Comparison of ENCODE assay signal across 1 cellular context in the genomic region with DNA sequence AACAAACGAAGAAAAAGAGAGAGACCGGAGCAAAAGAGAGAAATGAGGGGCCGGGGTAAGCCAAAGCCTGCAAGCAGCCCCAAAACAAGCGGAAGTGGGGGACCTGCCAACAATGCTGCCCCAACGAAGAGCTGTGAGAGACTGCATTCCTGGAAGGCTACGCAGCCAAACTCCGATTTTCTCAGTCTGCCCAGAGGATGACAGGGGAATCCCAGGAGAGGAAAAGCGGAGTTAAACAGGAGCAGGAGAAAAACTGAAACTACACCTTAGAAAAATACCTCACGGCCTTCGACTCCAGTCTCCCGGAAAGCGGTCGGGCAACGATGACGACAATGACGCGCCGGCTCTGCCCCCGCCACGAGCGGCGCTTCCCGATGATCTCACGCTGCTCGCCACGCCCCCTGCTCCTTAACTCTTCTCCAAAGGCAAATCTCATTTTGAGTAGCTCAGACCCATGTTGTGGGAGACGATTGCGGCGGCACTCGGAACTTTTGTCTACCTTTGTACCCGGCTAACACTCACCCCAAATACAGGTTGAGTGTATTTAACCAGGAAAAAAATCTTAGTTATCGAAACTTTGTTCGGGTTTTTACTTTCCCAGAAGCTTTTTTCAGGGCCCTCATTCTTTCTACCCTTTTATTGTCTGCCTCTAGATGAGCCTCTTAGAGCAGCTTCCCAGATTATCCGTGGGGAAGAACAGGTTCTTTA.
A peak's percentile ranks its signal among the peaks of the same experiment; 100 is the strongest.
TF ChIP-seq lines count a peak whose summit lies in the region.

A gene with protein sequence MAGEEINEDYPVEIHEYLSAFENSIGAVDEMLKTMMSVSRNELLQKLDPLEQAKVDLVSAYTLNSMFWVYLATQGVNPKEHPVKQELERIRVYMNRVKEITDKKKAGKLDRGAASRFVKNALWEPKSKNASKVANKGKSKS (minus strand): TSS at position 325 of the 708 bp plus-strand sequence. CDS start 15,694 bp downstream, outside the sequence.

TF ChIP-seq in H1, 55 proteins besides CTCF, POLR2A, EP300 and RAD21 (continued from another document):
- TF ChIP-seq BRCA1 (IDR thresholded peaks at IDR 0.05; ENCODE audit: low read depth, low read length) (peak; percentile 62; the same call in 1 of the 2 replicates), FOSL1 (IDR thresholded peaks at IDR 0.05; ENCODE audit: insufficient read depth, low read depth, low read length) (no peak), RXRA (IDR thresholded peaks at IDR 0.05; ENCODE audit: insufficient read depth, low read depth, low read length) (no peak), CHD2 (IDR thresholded peaks at IDR 0.05; ENCODE audit: low read length) (0 out of 2 replicates have a peak, but pooled peaks have one; percentile 23), EGR1 (IDR thresholded peaks at IDR 0.05; ENCODE audit: borderline replicate concordance, low read depth, low read length) (peak; percentile 59; the same call in 1 of the 2 replicates), SAP30 (IDR thresholded peaks at IDR 0.05; ENCODE audit: insufficient read depth, insufficient replicate concordance, low read length) (peak; percentile 21), POLR2AphosphoS5 (IDR thresholded peaks at IDR 0.05; ENCODE audit: low read depth, low read length) (peak; percentile 97), SP4 (IDR thresholded peaks at IDR 0.05; ENCODE audit: low read length) (peak; percentile 68; the same call in 1 of the 2 replicates), CBX8 (IDR thresholded peaks at IDR 0.05; ENCODE audit: borderline replicate concordance, low read depth, low read length) (no peak), PHF8 (conservative IDR thresholded peaks at IDR 0.05; ENCODE audit: low read depth, low read length) (peak; percentile 92), TAF1 (IDR thresholded peaks at IDR 0.05; ENCODE audit: low read depth, low read length) (peak; percentile 98), GABPA (IDR thresholded peaks at IDR 0.05; ENCODE audit: borderline replicate concordance, insufficient read depth, low read length) (no peak), SUZ12 (IDR thresholded peaks at IDR 0.05; ENCODE audit: low read length) (no peak), SIX5 (IDR thresholded peaks at IDR 0.05; ENCODE audit: low read depth, low read length) (no peak), CREB1 (IDR thresholded peaks at IDR 0.05) (peak; percentile 100), TAF7 (optimal IDR thresholded peaks at IDR 0.05; ENCODE audit: borderline replicate concordance, low read depth, low read length) (peak; percentile 71), KDM4A (IDR thresholded peaks at IDR 0.05; ENCODE audit: low read depth, low read length, severe bottlenecking) (peak; percentile 100)
- TF ChIP-seq, protein P1, sequence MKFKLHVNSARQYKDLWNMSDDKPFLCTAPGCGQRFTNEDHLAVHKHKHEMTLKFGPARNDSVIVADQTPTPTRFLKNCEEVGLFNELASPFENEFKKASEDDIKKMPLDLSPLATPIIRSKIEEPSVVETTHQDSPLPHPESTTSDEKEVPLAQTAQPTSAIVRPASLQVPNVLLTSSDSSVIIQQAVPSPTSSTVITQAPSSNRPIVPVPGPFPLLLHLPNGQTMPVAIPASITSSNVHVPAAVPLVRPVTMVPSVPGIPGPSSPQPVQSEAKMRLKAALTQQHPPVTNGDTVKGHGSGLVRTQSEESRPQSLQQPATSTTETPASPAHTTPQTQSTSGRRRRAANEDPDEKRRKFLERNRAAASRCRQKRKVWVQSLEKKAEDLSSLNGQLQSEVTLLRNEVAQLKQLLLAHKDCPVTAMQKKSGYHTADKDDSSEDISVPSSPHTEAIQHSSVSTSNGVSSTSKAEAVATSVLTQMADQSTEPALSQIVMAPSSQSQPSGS (IDR thresholded peaks at IDR 0.05; ENCODE audit: low read length): 0 out of 2 replicates have a peak, but pooled peaks have one; percentile 48
- TF ChIP-seq, protein P2, sequence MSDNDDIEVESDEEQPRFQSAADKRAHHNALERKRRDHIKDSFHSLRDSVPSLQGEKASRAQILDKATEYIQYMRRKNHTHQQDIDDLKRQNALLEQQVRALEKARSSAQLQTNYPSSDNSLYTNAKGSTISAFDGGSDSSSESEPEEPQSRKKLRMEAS (IDR thresholded peaks at IDR 0.05): peak; percentile 67; the same call in 1 of the 2 replicates
- TF ChIP-seq, protein P3, sequence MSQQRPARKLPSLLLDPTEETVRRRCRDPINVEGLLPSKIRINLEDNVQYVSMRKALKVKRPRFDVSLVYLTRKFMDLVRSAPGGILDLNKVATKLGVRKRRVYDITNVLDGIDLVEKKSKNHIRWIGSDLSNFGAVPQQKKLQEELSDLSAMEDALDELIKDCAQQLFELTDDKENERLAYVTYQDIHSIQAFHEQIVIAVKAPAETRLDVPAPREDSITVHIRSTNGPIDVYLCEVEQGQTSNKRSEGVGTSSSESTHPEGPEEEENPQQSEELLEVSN (IDR thresholded peaks at IDR 0.05): no peak
